Comparison of ENCODE assay signal across 16 cellular contexts in genomic region chr6:21780144-21780543, GRCh38.
A peak's percentile ranks its signal among the peaks of the same experiment; 100 is the strongest.
DNase-seq lines count a peak whose midpoint lies in the region; ATAC-seq and TF ChIP-seq lines count a peak whose summit lies in the region.
"Had no signal": no experiment of that assay in that cellular context is flagged by ENCODE, and none has a peak within 500 bp of the region (broad histone marks: within the 10 kb centered on the region; RNA-seq: fewer than 3 reads in every experiment).

No MANE protein-coding gene starts in this region.

- no peak overlapping the region for H2AFZ ChIP-seq in DND-41 (ENCODE audit: low read depth, low read length)

- no peaks in the 10 kb centered on the region for H3K4me1 ChIP-seq in DND-41 (ENCODE audit: insufficient read depth, low read length)

- H3K27me3 Mint-ChIP-seq in endothelial cell (ENCODE audit: unreplicated experiment) = peaks cover 2% of the 10 kb centered on the region
- no peaks in the 10 kb centered on the region for H3K27me3 Mint-ChIP-seq in nephron progenitor cell (ENCODE audit: low read depth, poor library complexity)

- no peak overlapping the region for H3K4me2 ChIP-seq in DND-41 (ENCODE audit: insufficient read depth, low read length)

- H3K27me3 ChIP-seq in DND-41 (ENCODE audit: insufficient read depth, low read length, poor library complexity) = no peaks in the 10 kb centered on the region
- H3K27me3 ChIP-seq: SJCRH30 had no signal

- peaks cover 20% of the 10 kb centered on the region for H3K36me3 ChIP-seq in DND-41 (ENCODE audit: insufficient read depth, low read length)
- H3K36me3 ChIP-seq: SJCRH30 had no signal

- H3K9ac ChIP-seq in DND-41 (ENCODE audit: low read depth, low read length) = no peak overlapping the region

- H4K20me1 ChIP-seq in DND-41 (ENCODE audit: insufficient read depth, low read length) = no peaks in the 10 kb centered on the region; the same call in 1 of the 2 replicates

- TF ChIP-seq CTCF in DND-41 (IDR thresholded peaks at IDR 0.05; ENCODE audit: borderline replicate concordance, extremely low read depth, low read length, poor library complexity, severe bottlenecking) (no peak), endothelial cell (IDR thresholded peaks at IDR 0.05; ENCODE audit: unreplicated experiment) (no peak), nephron progenitor cell (IDR thresholded peaks at IDR 0.05) (no peak)

- peaks cover 1% of the 10 kb centered on the region for H3K4me1 Mint-ChIP-seq in endothelial cell (ENCODE audit: unreplicated experiment)
- peaks cover 35% of the 10 kb centered on the region for H3K4me1 Mint-ChIP-seq in nephron progenitor cell

- H3K4me3 Mint-ChIP-seq in endothelial cell (ENCODE audit: unreplicated experiment) = peak overlapping the region; percentile 42
- H3K4me3 Mint-ChIP-seq in nephron progenitor cell = no peak overlapping the region
- H3K4me3 Mint-ChIP-seq: CD8-positive, alpha-beta T cell had no signal

- H3K36me3 Mint-ChIP-seq in endothelial cell (ENCODE audit: low read depth, unreplicated experiment) = peaks cover 21% of the 10 kb centered on the region
- peaks cover 80% of the 10 kb centered on the region for H3K36me3 Mint-ChIP-seq in nephron progenitor cell (ENCODE audit: low read depth)
- H3K36me3 Mint-ChIP-seq: CD8-positive, alpha-beta T cell had no signal

- no peak overlapping the region for H3K27ac Mint-ChIP-seq in endothelial cell (ENCODE audit: unreplicated experiment)
- peak overlapping the region; percentile 96 for H3K27ac Mint-ChIP-seq in nephron progenitor cell
- H3K27ac Mint-ChIP-seq: CD8-positive, alpha-beta T cell had no signal

- no peaks in the 10 kb centered on the region for H3K9me3 ChIP-seq in DND-41 (ENCODE audit: insufficient read depth, low read length, severe bottlenecking)
- H3K9me3 ChIP-seq: SJCRH30 had no signal

- no peak for ATAC-seq in DND-41 (ENCODE audit: insufficient read depth, low read depth)
- no peak for ATAC-seq in HG02852 (IDR thresholded peaks at IDR 0.05; ENCODE audit: unreplicated experiment)
- ATAC-seq: CD8-positive, alpha-beta T cell; PC-3 had no signal

- DNase-seq in DND-41 = no peak
- peak; percentile 71 for DNase-seq in NCI-H524 treated with DMSO at 0.1 percent for 48 hours (lab: John Stamatoyannopoulos, UW)
- DNase-seq in endothelial cell (ENCODE audit: low spot score) = no peak
- DNase-seq in nephron progenitor cell = no peak
- DNase-seq in NCI-H748 treated with DMSO at 0.1 percent for 48 hours (lab: John Stamatoyannopoulos, UW) = no peak
- DNase-seq in kidney glomerular epithelial cell (lab: John Stamatoyannopoulos, UW) = no peak
- DNase-seq: Calu3; CD8-positive, alpha-beta T cell; EL; GOT3; NCI-H1092 treated with DMSO at 0.1 percent for 48 hours; NCI-H1694; PC-3 had no signal

- H3K27ac ChIP-seq in DND-41 (ENCODE audit: low read length) = 0 out of 2 replicates have a peak overlapping the region, but pooled peaks have one; percentile 6
- H3K27ac ChIP-seq: HL-60 had no signal

- peaks cover 38% of the 10 kb centered on the region for H3K79me2 ChIP-seq in DND-41 (ENCODE audit: insufficient read depth, low read length)

- H3K9me3 Mint-ChIP-seq in endothelial cell (ENCODE audit: unreplicated experiment) (no peaks in the 10 kb centered on the region), nephron progenitor cell (no peaks in the 10 kb centered on the region)
- H3K9me3 Mint-ChIP-seq: CD8-positive, alpha-beta T cell had no signal

- H3K4me3 ChIP-seq in DND-41 (ENCODE audit: low read depth in 1 of 2, low read length in 2 of 2) = no peak overlapping the region
- H3K4me3 ChIP-seq: SJCRH30 had no signal
